In the genomic region with DNA sequence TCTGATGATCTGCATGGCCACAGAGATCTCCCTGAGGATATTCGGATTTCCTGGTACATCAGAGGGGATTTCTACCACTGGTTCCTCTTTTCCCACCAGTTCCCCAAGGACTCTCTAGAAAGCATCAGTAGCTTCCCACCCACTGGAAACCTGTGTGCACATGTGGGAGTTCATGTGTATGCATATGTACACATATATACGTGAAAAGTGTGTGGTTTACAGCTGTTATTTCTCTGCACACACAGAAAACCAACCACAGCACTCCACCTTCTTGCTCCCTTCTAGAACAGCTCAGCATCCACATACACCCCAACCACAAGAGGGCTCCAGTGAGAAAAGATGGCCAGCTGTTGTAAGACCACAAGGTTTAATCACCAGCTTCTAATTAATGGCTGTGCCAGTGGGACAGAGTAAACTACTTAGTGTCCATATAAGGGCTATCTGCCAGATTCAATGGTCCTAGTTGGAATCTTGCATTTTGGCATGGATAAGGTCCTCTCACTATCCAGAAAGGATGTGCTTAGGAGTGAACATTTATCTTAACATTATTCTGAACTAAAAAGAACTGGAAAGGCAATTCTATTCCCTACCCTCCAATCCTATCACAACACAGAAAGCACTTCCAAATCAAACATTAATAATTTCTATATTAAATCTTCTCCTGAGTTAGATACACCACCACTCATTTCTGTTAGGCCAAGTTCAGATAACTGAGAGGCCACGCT, we compare ENCODE assay signal across 8 cellular contexts. TPM values are rescaled to one million over a fixed set of nuclear protein-coding genes. Genes with fewer than 3 reads are reported as not detected.
DNase-seq lines count a peak whose midpoint lies in the region; ATAC-seq and TF ChIP-seq lines count a peak whose summit lies in the region.

No MANE protein-coding gene starts in this region.

- peaks cover 6% of the 10 kb centered on the region for H3K27me3 Mint-ChIP-seq in endothelial cell (ENCODE audit: unreplicated experiment)
- H3K27me3 Mint-ChIP-seq in natural killer cell treated with Interleukin-12 subunit alpha and Interleukin-12 subunit beta and Interleukin-15 and Interleukin-18, amount 100 ng/mL, for 72 hours = no peaks in the 10 kb centered on the region

- peaks cover 38% of the 10 kb centered on the region for H3K4me1 Mint-ChIP-seq in endothelial cell (ENCODE audit: unreplicated experiment)
- H3K4me1 Mint-ChIP-seq in natural killer cell treated with Interleukin-12 subunit alpha and Interleukin-12 subunit beta and Interleukin-15 and Interleukin-18, amount 100 ng/mL, for 72 hours (ENCODE audit: low read depth in 2 of 2) = peaks cover 35 to 47% of the 10 kb centered on the region in 2 donors

- peak overlapping the region; percentile 45 for H3K27ac Mint-ChIP-seq in endothelial cell (ENCODE audit: unreplicated experiment)
- peak overlapping the region; percentile 92 to 94 for H3K27ac Mint-ChIP-seq in natural killer cell treated with Interleukin-12 subunit alpha and Interleukin-12 subunit beta and Interleukin-15 and Interleukin-18, amount 100 ng/mL, for 72 hours

- peak overlapping the region; percentile 26 for H3K4me3 Mint-ChIP-seq in endothelial cell (ENCODE audit: unreplicated experiment)
- H3K4me3 Mint-ChIP-seq in natural killer cell treated with Interleukin-12 subunit alpha and Interleukin-12 subunit beta and Interleukin-15 and Interleukin-18, amount 100 ng/mL, for 72 hours = no peak overlapping the region

- H3K4me3 ChIP-seq in AG10803 (ENCODE audit: low read length) = no peak overlapping the region

- peak; percentile 89 for TF ChIP-seq CTCF in AG10803 (conservative IDR thresholded peaks at IDR 0.05; ENCODE audit: low read length)
- TF ChIP-seq CTCF in GM12874 (IDR thresholded peaks at IDR 0.05; ENCODE audit: insufficient read depth, low read depth, low read length) = peak; percentile 71
- peak; percentile 59 for TF ChIP-seq CTCF in endothelial cell (IDR thresholded peaks at IDR 0.05; ENCODE audit: unreplicated experiment)

- peaks cover 56% of the 10 kb centered on the region for H3K36me3 Mint-ChIP-seq in endothelial cell (ENCODE audit: low read depth, unreplicated experiment)
- peaks cover 20% of the 10 kb centered on the region for H3K36me3 Mint-ChIP-seq in natural killer cell treated with Interleukin-12 subunit alpha and Interleukin-12 subunit beta and Interleukin-15 and Interleukin-18, amount 100 ng/mL, for 72 hours

- H3K9me3 Mint-ChIP-seq in endothelial cell (ENCODE audit: unreplicated experiment) = no peaks in the 10 kb centered on the region
- H3K9me3 Mint-ChIP-seq in natural killer cell treated with Interleukin-12 subunit alpha and Interleukin-12 subunit beta and Interleukin-15 and Interleukin-18, amount 100 ng/mL, for 72 hours = no peaks in the 10 kb centered on the region

- DNase-seq in AG10803 (ENCODE audit: low read depth) = peak; percentile 78
- DNase-seq in NCI-H2081 (lab: John Stamatoyannopoulos, UW) = peak; percentile 57 to 75
- DNase-seq in activated CD4-positive, alpha-beta T cell treated with anti-CD3 and anti-CD28 coated beads for 4 hours = peak; percentile 43 to 56
- DNase-seq in endothelial cell (ENCODE audit: low spot score) = peak; percentile 60
- no peak for DNase-seq in natural killer cell treated with Interleukin-12 subunit alpha and Interleukin-12 subunit beta and Interleukin-15 and Interleukin-18, amount 100 ng/mL, for 72 hours (ENCODE audit: low spot score)

- ATAC-seq in natural killer cell treated with Interleukin-12 subunit alpha and Interleukin-12 subunit beta and Interleukin-15 and Interleukin-18, amount 100 ng/mL, for 72 hours = peak; percentile 73 to 74
- ATAC-seq in HG03159 (IDR thresholded peaks at IDR 0.05; ENCODE audit: unreplicated experiment) (no peak), GM19455 (IDR thresholded peaks at IDR 0.05; ENCODE audit: unreplicated experiment) (no peak)

RNA-seq across cellular contexts. Expression of a gene that starts 24.1 kb away (rescaled TPM):
- total RNA-seq in endothelial cell (ENCODE audit: unreplicated experiment) = 2.4 TPM
- total RNA-seq in natural killer cell treated with Interleukin-12 subunit alpha and Interleukin-12 subunit beta and Interleukin-15 and Interleukin-18, amount 100 ng/mL, for 72 hours = 1 to 10 TPM in 1 of 2 donors, under 1 TPM in 1; 0.64 to 1.1 TPM

RNA-seq across cellular contexts. Expression of a gene that starts 33.4 kb away (rescaled TPM):
- 0.72 TPM for total RNA-seq in endothelial cell (ENCODE audit: unreplicated experiment)
- not detected for total RNA-seq in natural killer cell treated with Interleukin-12 subunit alpha and Interleukin-12 subunit beta and Interleukin-15 and Interleukin-18, amount 100 ng/mL, for 72 hours

RNA-seq across cellular contexts. Expression of a gene that starts 41.9 kb away (rescaled TPM):
- total RNA-seq in endothelial cell (ENCODE audit: unreplicated experiment) = 132 TPM
- not detected for total RNA-seq in natural killer cell treated with Interleukin-12 subunit alpha and Interleukin-12 subunit beta and Interleukin-15 and Interleukin-18, amount 100 ng/mL, for 72 hours

RNA-seq across cellular contexts. Expression of a gene that starts 49.8 kb away (rescaled TPM):
- total RNA-seq in endothelial cell (ENCODE audit: unreplicated experiment) = 35.7 TPM
- 1 to 10 TPM; 8.5 TPM for total RNA-seq in natural killer cell treated with Interleukin-12 subunit alpha and Interleukin-12 subunit beta and Interleukin-15 and Interleukin-18, amount 100 ng/mL, for 72 hours

Comparison
In these comparisons a context has a peak if more than half of its experiments do, and no peak if none do; other contexts are left out.
1. ATAC-seq: peak in natural killer cell treated with Interleukin-12 subunit alpha and Interleukin-12 subunit beta and Interleukin-15 and Interleukin-18, amount 100 ng/mL, for 72 hours (2 of 2); none in HG03159 (single experiment) and GM19455 (single experiment).
2. RNA of a gene that starts 41.9 kb away (total RNA-seq): 132 TPM in endothelial cell (single experiment); not detected in natural killer cell treated with Interleukin-12 subunit alpha and Interleukin-12 subunit beta and Interleukin-15 and Interleukin-18, amount 100 ng/mL, for 72 hours; every median in the first group is over 100 times any median in the second.
3. Peak in every context shown above with its lines, with median percentiles within 50 percentile points of each other: CTCF ChIP-seq.